Comparison of ENCODE assay signal across 20 cellular contexts in the genomic region with DNA sequence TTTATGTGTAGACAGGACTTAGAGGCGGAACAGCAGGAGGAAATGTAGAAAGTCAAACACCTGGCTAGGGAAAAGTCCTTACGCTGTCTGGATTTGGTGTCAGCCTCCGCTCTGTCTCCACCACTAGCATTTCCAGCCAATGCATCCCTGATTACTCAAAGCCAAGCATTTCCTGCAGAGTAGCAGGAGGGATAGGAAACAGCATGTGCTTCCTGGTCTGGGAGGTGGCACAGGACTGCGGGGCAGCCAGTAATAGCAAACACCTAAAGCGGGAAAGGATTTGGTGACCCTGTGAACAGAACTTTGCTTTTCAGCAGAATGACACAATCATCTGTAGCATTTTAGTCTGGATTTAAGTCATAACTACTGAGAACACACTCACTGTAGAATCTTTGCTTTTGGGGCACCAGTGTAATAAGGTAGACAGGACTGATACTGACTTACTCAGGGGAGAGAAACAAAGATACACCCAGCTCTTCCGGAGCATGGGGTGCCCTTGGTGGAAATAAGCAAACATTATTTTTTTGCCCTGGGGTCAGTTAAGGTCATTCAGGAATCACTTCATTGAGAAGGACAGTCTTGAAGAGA.
DNase-seq lines count a peak whose midpoint lies in the region; ATAC-seq and TF ChIP-seq lines count a peak whose summit lies in the region.
"Had no signal": no experiment of that assay in that cellular context is flagged by ENCODE, and none has a peak within 500 bp of the region (broad histone marks: within the 10 kb centered on the region; RNA-seq: fewer than 3 reads in every experiment).

No MANE protein-coding gene starts in this region.

- H3K27ac Mint-ChIP-seq in endothelial cell (ENCODE audit: unreplicated experiment), result no peak overlapping the region
- H3K27ac Mint-ChIP-seq in CD8-positive, alpha-beta memory T cell, result no peak overlapping the region
- H3K27ac Mint-ChIP-seq: effector memory CD8-positive, alpha-beta T cell; stimulated activated naive CD8-positive, alpha-beta T cell treated with anti-CD3 and anti-CD28 coated beads, Interleukin-15, Interleukin-2, amounts not matched to agents 100 ng/mL and 50 ng/mL, for 24 hours had no signal

- no peaks in the 10 kb centered on the region for H3K79me2 ChIP-seq in GM23248 (ENCODE audit: insufficient read depth)

- in situ Hi-C loops in GM23248 (cut with MboI), result no loop called here

- H3K27ac ChIP-seq in CD8-positive, alpha-beta memory T cell (ENCODE audit: low read depth, low read length), result no peak overlapping the region
- H3K27ac ChIP-seq in GM23248, result no peak overlapping the region
- H3K27ac ChIP-seq: adrenal gland, neutrophil had no signal

- H3K36me3 ChIP-seq in MG63, result no peaks in the 10 kb centered on the region
- no peaks in the 10 kb centered on the region for H3K36me3 ChIP-seq in CD8-positive, alpha-beta memory T cell (ENCODE audit: insufficient read depth, low read length)
- no peaks in the 10 kb centered on the region for H3K36me3 ChIP-seq in GM23248 (ENCODE audit: low read depth)
- H3K36me3 ChIP-seq: adrenal gland, neutrophil had no signal

- no peaks in the 10 kb centered on the region for H3K4me1 ChIP-seq in CD8-positive, alpha-beta memory T cell (ENCODE audit: insufficient read depth, low read length)
- H3K4me1 ChIP-seq in GM23248 (ENCODE audit: insufficient read depth), result no peaks in the 10 kb centered on the region
- H3K4me1 ChIP-seq: adrenal gland had no signal

- no peak for TF ChIP-seq CTCF in endothelial cell (IDR thresholded peaks at IDR 0.05; ENCODE audit: unreplicated experiment)

- no peaks in the 10 kb centered on the region for H3K27me3 ChIP-seq in MG63
- H3K27me3 ChIP-seq in CD8-positive, alpha-beta memory T cell (ENCODE audit: insufficient read depth, low read length, poor library complexity, severe bottlenecking), result no peaks in the 10 kb centered on the region
- H3K27me3 ChIP-seq in GM23248 (replicated peaks; ENCODE audit: insufficient read depth), result no peaks in the 10 kb centered on the region
- H3K27me3 ChIP-seq: adrenal gland, neutrophil had no signal

- H3K4me3 ChIP-seq in MG63, result no peak overlapping the region
- H3K4me3 ChIP-seq in CD8-positive, alpha-beta memory T cell (ENCODE audit: low read length), result no peak overlapping the region
- H3K4me3 ChIP-seq in GM23248, result no peak overlapping the region
- H3K4me3 ChIP-seq: adrenal gland had no signal

- no peaks in the 10 kb centered on the region for H3K27me3 Mint-ChIP-seq in activated T-cell treated with anti-CD3 and anti-CD28 coated beads, Interleukin-2, amount 50 U/mL, for 4 hours (ENCODE audit: low read depth)
- H3K27me3 Mint-ChIP-seq in endothelial cell (ENCODE audit: unreplicated experiment), result peaks cover 2% of the 10 kb centered on the region
- peaks cover 0 to 8% of the 10 kb centered on the region in 2 donors for H3K27me3 Mint-ChIP-seq in CD8-positive, alpha-beta memory T cell

- POLR2A ChIA-PET in CD8-positive, alpha-beta memory T cell (lab: Charles Lee), result no interaction called here

- CTCF ChIA-PET in CD8-positive, alpha-beta memory T cell (lab: Charles Lee), result no interaction called here

- no peaks in the 10 kb centered on the region for H3K36me3 Mint-ChIP-seq in activated T-cell treated with anti-CD3 and anti-CD28 coated beads, Interleukin-2, amount 50 U/mL, for 4 hours (ENCODE audit: insufficient read depth)
- H3K36me3 Mint-ChIP-seq in endothelial cell (ENCODE audit: low read depth, unreplicated experiment), result peaks cover 3% of the 10 kb centered on the region
- H3K36me3 Mint-ChIP-seq in CD8-positive, alpha-beta memory T cell, result no peaks in the 10 kb centered on the region

- H3K9me3 ChIP-seq in MG63 (no peaks in the 10 kb centered on the region; the same call in 1 of the 2 replicates), GM23248 (ENCODE audit: low read depth) (no peaks in the 10 kb centered on the region)
- no peaks in the 10 kb centered on the region for H3K9me3 ChIP-seq in CD8-positive, alpha-beta memory T cell (ENCODE audit: low read length)
- H3K9me3 ChIP-seq: adrenal gland, neutrophil had no signal

- intact Hi-C loops in posterior vena cava (cut with DNase I), result no loop called here

- WGBS in GM23248 (ENCODE audit: low coverage in 1 of 2, low lambda C conversion rate in 2 of 2, missing lambda C conversion rate in 2 of 2), 2 experiments, result 84 to 85% methylated on average over 6 of the region's 6 CpGs

- no peak overlapping the region for H3K9ac ChIP-seq in GM23248

- H4K20me1 ChIP-seq in GM23248 (ENCODE audit: insufficient read depth), result no peaks in the 10 kb centered on the region

- H3K4me1 Mint-ChIP-seq in activated T-cell treated with anti-CD3 and anti-CD28 coated beads, Interleukin-2, amount 50 U/mL, for 4 hours (ENCODE audit: low read depth), result no peaks in the 10 kb centered on the region
- H3K4me1 Mint-ChIP-seq in endothelial cell (ENCODE audit: unreplicated experiment), result peaks cover 14% of the 10 kb centered on the region
- H3K4me1 Mint-ChIP-seq in CD8-positive, alpha-beta memory T cell, result no peaks in the 10 kb centered on the region
- H3K4me1 Mint-ChIP-seq: central memory CD8-positive, alpha-beta T cell had no signal

- H3F3A ChIP-seq in GM23248 (ENCODE audit: insufficient read depth), result no peaks in the 10 kb centered on the region

- H3K9me3 Mint-ChIP-seq in activated T-cell treated with anti-CD3 and anti-CD28 coated beads, Interleukin-2, amount 50 U/mL, for 4 hours, result no peaks in the 10 kb centered on the region
- no peaks in the 10 kb centered on the region for H3K9me3 Mint-ChIP-seq in endothelial cell (ENCODE audit: unreplicated experiment)
- peaks cover 0 to 1% (median 0%) of the 10 kb centered on the region in 5 donors for H3K9me3 Mint-ChIP-seq in CD8-positive, alpha-beta memory T cell
- H3K9me3 Mint-ChIP-seq: central memory CD8-positive, alpha-beta T cell; effector memory CD8-positive, alpha-beta T cell had no signal

- no peaks in the 10 kb centered on the region for H3K9me2 ChIP-seq in GM23248 (ENCODE audit: insufficient read depth)

- H3K4me2 ChIP-seq in GM23248 (ENCODE audit: unreplicated experiment), result no peak overlapping the region

- DNase-seq in activated T-cell treated with anti-CD3 and anti-CD28 coated beads, Interleukin-2, amount 50 U/mL, for 4 hours, result no peak
- no peak for DNase-seq in activated T-cell treated with anti-CD3 and anti-CD28 coated beads, Interleukin-2, amount 50 U/mL, for 48 hours
- DNase-seq in MG63, result peak; percentile 5
- peak; percentile 24 for DNase-seq in endothelial cell (ENCODE audit: low spot score)
- DNase-seq in posterior vena cava (ENCODE audit: low spot score), result peak; percentile 63
- no peak for DNase-seq in HuH-7 (ENCODE audit: low spot score)
- no peak for DNase-seq in CD8-positive, alpha-beta memory T cell
- DNase-seq in GM23248, result no peak
- DNase-seq: ACHN; activated CD4-positive, alpha-beta T cell treated with anti-CD3 and anti-CD28 coated beads, Interleukin-2, amount 50 U/mL, for 4 hours; DMS153; effector memory CD8-positive, alpha-beta T cell; hippocampal formation; NCI-H146; RPMI8226; trophoblast cell had no signal

- peak; percentile 18 to 63 for ATAC-seq in activated T-cell treated with anti-CD3 and anti-CD28 coated beads, Interleukin-2, amount 50 U/mL, for 4 hours
- ATAC-seq: effector memory CD8-positive, alpha-beta T cell had no signal

- no peak overlapping the region for H3K4me3 Mint-ChIP-seq in activated T-cell treated with anti-CD3 and anti-CD28 coated beads, Interleukin-2, amount 50 U/mL, for 4 hours
- no peak overlapping the region for H3K4me3 Mint-ChIP-seq in endothelial cell (ENCODE audit: unreplicated experiment)
- no peak overlapping the region for H3K4me3 Mint-ChIP-seq in CD8-positive, alpha-beta memory T cell
- H3K4me3 Mint-ChIP-seq: central memory CD8-positive, alpha-beta T cell; effector memory CD8-positive, alpha-beta T cell; stimulated activated naive CD8-positive, alpha-beta T cell treated with anti-CD3 and anti-CD28 coated beads, Interleukin-15, Interleukin-2, amounts not matched to agents 100 ng/mL and 50 ng/mL, for 24 hours had no signal

- no peak overlapping the region for H2AFZ ChIP-seq in GM23248

Comparison
In these comparisons a context has a peak if more than half of its experiments do, and no peak if none do; other contexts are left out.
1. DNase-seq: peak in MG63 (single experiment), endothelial cell (single experiment) and posterior vena cava (single experiment); none in activated T-cell treated with anti-CD3 and anti-CD28 coated beads, Interleukin-2, amount 50 U/mL, for 4 hours (single experiment), activated T-cell treated with anti-CD3 and anti-CD28 coated beads, Interleukin-2, amount 50 U/mL, for 48 hours (0 of 2), HuH-7 (single experiment), CD8-positive, alpha-beta memory T cell (0 of 5) and GM23248 (single experiment).